In genomic region chr5:76371955-76372319, GRCh38 we compare ENCODE assay signal across 18 cellular contexts. TPM values are rescaled to one million over a fixed set of nuclear protein-coding genes. Genes with fewer than 3 reads are reported as not detected.
DNase-seq lines count a peak whose midpoint lies in the region; ATAC-seq and TF ChIP-seq lines count a peak whose summit lies in the region.
"Had no signal": no experiment of that assay in that cellular context is flagged by ENCODE, and none has a peak within 500 bp of the region (broad histone marks: within the 10 kb centered on the region; RNA-seq: fewer than 3 reads in every experiment).

No MANE protein-coding gene starts in this region.

- no peak overlapping the region for H2AK5ac ChIP-seq in IMR-90 (ENCODE audit: low read depth, low read length)

- 0 out of 2 replicates have a peak overlapping the region, but pooled peaks have one; percentile 13 for H4K91ac ChIP-seq in IMR-90 (ENCODE audit: insufficient read depth, low read depth, low read length)

- H3K4me2 ChIP-seq in IMR-90 (ENCODE audit: low read depth, low read length): no peak overlapping the region

- peak overlapping the region; percentile 16; the same call in 1 of the 2 replicates for H3K14ac ChIP-seq in IMR-90 (replicated peaks; ENCODE audit: low read depth, low read length)

- TF ChIP-seq CTCF in IMR-90 (conservative IDR thresholded peaks at IDR 0.05; ENCODE audit: low read depth, low read length): no peak
- no peak for TF ChIP-seq CTCF in progenitor cell of endocrine pancreas (IDR thresholded peaks at IDR 0.05; ENCODE audit: unreplicated experiment)
- TF ChIP-seq CTCF in upper lobe of left lung (IDR thresholded peaks at IDR 0.05): no peak

- H3K27ac Mint-ChIP-seq in progenitor cell of endocrine pancreas: peak overlapping the region; percentile 89
- H3K27ac Mint-ChIP-seq: WTC11 had no signal

- H4K20me1 ChIP-seq in IMR-90 (ENCODE audit: insufficient read depth, low read length): no peaks in the 10 kb centered on the region

- H3K4me3 ChIP-seq in IMR-90 (ENCODE audit: insufficient read depth, low read depth, low read length) (no peak overlapping the region), upper lobe of left lung (no peak overlapping the region), MG63 (no peak overlapping the region)
- H3K4me3 ChIP-seq: ascending aorta, thyroid gland had no signal

- intact Hi-C loops in IMR-90 (cut with micrococcal nuclease): no loop called here

- no peak for ATAC-seq in IMR-90 (ENCODE audit: low read depth)
- ATAC-seq in upper lobe of left lung (ENCODE audit: low FRiP score in 2 of 2): no peak
- ATAC-seq in HG03571 (IDR thresholded peaks at IDR 0.05; ENCODE audit: unreplicated experiment): no peak
- ATAC-seq: WTC11 had no signal

- TF ChIP-seq POLR2A in IMR-90 (IDR thresholded peaks at IDR 0.05; ENCODE audit: low read depth, low read length) (no peak), upper lobe of left lung (IDR thresholded peaks at IDR 0.05) (no peak)

- H4K8ac ChIP-seq in IMR-90 (ENCODE audit: low read depth in 2 of 2, low read length in 2 of 2): peak overlapping the region in 1 of 2 experiments; percentile 44; a peak in 1 of 4 replicates

- POLR2A ChIA-PET in IMR-90 (lab: Charles Lee; ENCODE audit: unreplicated experiment): no interaction called here

- in situ Hi-C loops in IMR-90 (cut with MboI; ENCODE audit: low sequenced_read_pairs): no loop called here

- H2BK120ac ChIP-seq in IMR-90 (ENCODE audit: low read depth, low read length): peak overlapping the region; percentile 66

- H2AK9ac ChIP-seq in IMR-90 (replicated peaks; ENCODE audit: low read depth, low read length, poor library complexity): peak overlapping the region; percentile 82

- H3K4me1 ChIP-seq in IMR-90 (ENCODE audit: control insufficient read depth, insufficient read depth, low read length) (peaks cover 8% of the 10 kb centered on the region), upper lobe of left lung (no peaks in the 10 kb centered on the region)
- H3K4me1 ChIP-seq: ascending aorta had no signal

- H3K4ac ChIP-seq in IMR-90 (ENCODE audit: low read depth, low read length): peak overlapping the region; percentile 48; the same call in 1 of the 2 replicates

- peaks cover 4% of the 10 kb centered on the region for H3K9me1 ChIP-seq in IMR-90 (ENCODE audit: insufficient read depth, low read length)

- TF ChIP-seq RAD21 in IMR-90 (IDR thresholded peaks at IDR 0.05; ENCODE audit: low read length): no peak

- H2AFZ ChIP-seq in IMR-90 (replicated peaks; ENCODE audit: low read length, poor library complexity): peak overlapping the region; percentile 40

- peaks cover 2% of the 10 kb centered on the region; the same call in 1 of the 2 replicates for H3K27me3 ChIP-seq in IMR-90 (ENCODE audit: control insufficient read depth, insufficient read depth, low read length)
- H3K27me3 ChIP-seq in upper lobe of left lung: no peaks in the 10 kb centered on the region
- no peaks in the 10 kb centered on the region for H3K27me3 ChIP-seq in MG63
- H3K27me3 ChIP-seq: ascending aorta, thyroid gland had no signal

- H3K9ac ChIP-seq in IMR-90 (ENCODE audit: low read depth, low read length): no peak overlapping the region

- no peak overlapping the region for H4K5ac ChIP-seq in IMR-90 (ENCODE audit: low read depth, low read length)

- no peaks in the 10 kb centered on the region for H3K36me3 Mint-ChIP-seq in progenitor cell of endocrine pancreas (ENCODE audit: insufficient read depth)
- H3K36me3 Mint-ChIP-seq: CD4-positive, alpha-beta memory T cell had no signal

- dilution Hi-C loops in IMR-90 (cut with HindIII; ENCODE audit: low sequenced_read_pairs, unreplicated experiment): no loop called here

- no peaks in the 10 kb centered on the region for H3K79me1 ChIP-seq in IMR-90 (ENCODE audit: low read depth in 1 of 2, low read length in 2 of 2)

- DNase-seq in IMR-90 (peak; percentile 20), amniotic epithelial cell (ENCODE audit: low read depth) (peak; percentile 2), islet precursor cell (peak; percentile 69), progenitor cell of endocrine pancreas (ENCODE audit: low spot score, unreplicated experiment) (no peak), upper lobe of left lung (no peak), MG63 (no peak), cerebellum (ENCODE audit: low spot score) (no peak)
- DNase-seq: activated gamma-delta T cell treated with Interleukin-2 at 50 U/mL for 16 hours; CD4-positive, alpha-beta memory T cell; NCI-H1092; NCI-H774; stimulated activated CD4-positive, alpha-beta T cell treated with anti-CD3 and anti-CD28 coated beads, Interleukin-2, amount 100 ng/mL, for 48 hours; T-helper 1 cell; thyroid gland had no signal

- H3K4me3 Mint-ChIP-seq in progenitor cell of endocrine pancreas (ENCODE audit: low read depth): no peak overlapping the region
- H3K4me3 Mint-ChIP-seq: CD4-positive, alpha-beta memory T cell; neural crest cell; WTC11 had no signal

- H3K27me3 Mint-ChIP-seq in progenitor cell of endocrine pancreas: no peaks in the 10 kb centered on the region
- H3K27me3 Mint-ChIP-seq: CD4-positive, alpha-beta memory T cell had no signal

- no peaks in the 10 kb centered on the region for H3K9me3 ChIP-seq in IMR-90 (ENCODE audit: control insufficient read depth, insufficient read depth, low read length)
- no peaks in the 10 kb centered on the region for H3K9me3 ChIP-seq in upper lobe of left lung
- no peaks in the 10 kb centered on the region for H3K9me3 ChIP-seq in MG63
- H3K9me3 ChIP-seq: ascending aorta, thyroid gland had no signal

- H3K9me3 Mint-ChIP-seq in progenitor cell of endocrine pancreas (ENCODE audit: low read depth): no peaks in the 10 kb centered on the region
- H3K9me3 Mint-ChIP-seq: neural crest cell had no signal

- no peak for TF ChIP-seq EP300 in upper lobe of left lung (IDR thresholded peaks at IDR 0.05)

- WGBS in IMR-90 (ENCODE audit: extremely low coverage in 2 of 2, insufficient read length in 1 of 2), 2 experiments: 60% methylated on average over 1 of the region's 3 CpGs; no CpG with 5 or more reads in 1 of the 2 experiments
- 53 to 66% methylated on average over 3 of the region's 3 CpGs for WGBS in upper lobe of left lung, 2 donors

- CTCF ChIA-PET in IMR-90 (lab: Yijun Ruan, JAX): interaction anchor here (0.7 kb wide), 1 partner anchor 1137 kb away, joined by 3 read pairs; no protein-coding TSS in a partner anchor

- H2BK15ac ChIP-seq in IMR-90 (ENCODE audit: low read depth, low read length): peak overlapping the region; percentile 17; the same call in 1 of the 3 replicates

- H3K23ac ChIP-seq in IMR-90 (ENCODE audit: low read depth, low read length): no peak overlapping the region

- H3K4me1 Mint-ChIP-seq in progenitor cell of endocrine pancreas (ENCODE audit: low read depth): peaks cover 10% of the 10 kb centered on the region

- BruUV-seq in IMR-90 (replicated peaks; lab: Mats Ljungman, UMichigan): no TSS peak

- H2BK5ac ChIP-seq in IMR-90 (ENCODE audit: low read depth, low read length, poor library complexity, severe bottlenecking): peak overlapping the region; percentile 14

- H3K27ac ChIP-seq in IMR-90 (ENCODE audit: insufficient read depth, low read length) (peak overlapping the region; percentile 25; the same call in 1 of the 2 replicates), upper lobe of left lung (no peak overlapping the region)
- H3K27ac ChIP-seq: ascending aorta, thyroid gland had no signal

- H3K18ac ChIP-seq in IMR-90 (ENCODE audit: low read depth, low read length): no peak overlapping the region; the same call in 1 of the 2 replicates

- H3K36me3 ChIP-seq in IMR-90 (ENCODE audit: control insufficient read depth, insufficient read depth, low read length): no peaks in the 10 kb centered on the region
- H3K36me3 ChIP-seq in upper lobe of left lung: no peaks in the 10 kb centered on the region
- H3K36me3 ChIP-seq in MG63: no peaks in the 10 kb centered on the region
- H3K36me3 ChIP-seq: ascending aorta, thyroid gland had no signal

- H2BK20ac ChIP-seq in IMR-90 (ENCODE audit: low read depth, low read length): no peak overlapping the region; the same call in 1 of the 2 replicates

- H3K56ac ChIP-seq in IMR-90 (ENCODE audit: extremely low read depth, insufficient read depth, low read length): no peak overlapping the region

TF ChIP-seq in IMR-90, 13 proteins besides CTCF, POLR2A, EP300 and RAD21:
- TF ChIP-seq MAFK (IDR thresholded peaks at IDR 0.05; ENCODE audit: low read depth, low read length) (peak; percentile 65), RCOR1 (IDR thresholded peaks at IDR 0.05; ENCODE audit: insufficient replicate concordance, low read length) (no peak)

RNA-seq across cellular contexts. Expression of gene IQGAP2, which starts 31.1 kb away (rescaled TPM):
- 0.28 and 0.36 TPM in 2 replicates for total RNA-seq in IMR-90 (2012; rRNA removed)
- 0.21 and 0.36 TPM in 2 replicates for polyA plus RNA-seq in IMR-90 (2012; rRNA removed)
- 0.05 and 0.12 TPM in 2 replicates for polyA plus RNA-seq in IMR-90 (2012; cell fraction: cytosol; rRNA removed)
- polyA plus RNA-seq in IMR-90 (2012; cell fraction: nucleus; rRNA removed; ENCODE audit: low replicate concordance): 0.09 TPM in 1 of 2 replicates, not detected in the other
- total RNA-seq in progenitor cell of endocrine pancreas: 16.7 and 17.2 TPM in 2 replicates
- total RNA-seq in upper lobe of left lung: 10 to 100 TPM; 24.3 to 57.6 (median 28.9) TPM
- total RNA-seq in MG63 (2014; rRNA removed; shearing (Covaris generic); ENCODE audit: low replicate concordance): 4.1 and 12.3 TPM in 2 replicates
- total RNA-seq in cerebellum: 10.4 TPM

Comparison
In these comparisons a context has a peak if more than half of its experiments do, and no peak if none do; other contexts are left out.
1. DNase-seq: peak in IMR-90 (single experiment), amniotic epithelial cell (single experiment) and islet precursor cell (single experiment); none in progenitor cell of endocrine pancreas (single experiment), upper lobe of left lung (0 of 2), MG63 (single experiment) and cerebellum (single experiment).